8 cellular contexts compared by ENCODE assay signal in the genomic region with DNA sequence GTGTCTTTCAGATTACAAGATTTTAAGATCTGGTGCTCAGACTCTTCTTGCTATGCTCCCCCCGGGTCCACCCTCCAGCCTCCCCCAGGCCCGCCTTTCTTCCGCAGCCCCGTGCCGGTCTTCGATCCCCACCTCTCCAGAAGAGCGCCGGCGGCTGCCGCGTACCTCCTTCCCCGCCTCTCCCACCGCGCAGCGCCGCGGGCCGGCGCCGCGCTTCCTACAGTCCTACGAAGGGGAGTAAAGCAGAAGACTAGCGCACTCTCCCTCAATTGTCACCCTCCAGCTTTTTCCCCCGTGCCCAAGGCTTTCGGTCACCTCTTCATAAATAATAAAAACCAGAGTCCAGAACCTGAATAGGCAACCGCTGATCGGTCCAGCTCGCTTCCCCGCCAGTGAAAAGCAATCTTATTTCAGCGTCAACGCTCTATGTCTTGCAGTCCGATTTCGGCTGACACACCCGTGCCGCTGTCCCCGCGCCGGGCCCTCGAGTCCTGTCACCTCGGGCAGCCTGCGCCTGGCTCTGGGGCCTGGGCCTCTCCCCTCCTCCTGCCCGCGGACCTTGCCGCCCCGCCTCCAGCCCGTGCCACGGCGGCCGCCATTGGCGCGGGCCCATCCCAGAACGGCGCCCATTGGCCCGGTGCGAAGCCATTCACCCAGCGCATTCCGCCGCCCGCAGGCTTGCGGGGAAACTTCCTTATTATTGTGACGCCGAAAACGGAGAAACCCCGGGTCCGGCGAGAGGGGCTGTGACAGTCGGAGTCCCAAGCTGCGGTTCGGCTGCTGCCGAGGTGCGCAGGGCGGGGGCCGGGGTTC. TPM values are rescaled to one million over a fixed set of nuclear protein-coding genes. Genes with fewer than 3 reads are reported as not detected.
A peak's percentile ranks its signal among the peaks of the same experiment; 100 is the strongest.
DNase-seq lines count a peak whose midpoint lies in the region; ATAC-seq and TF ChIP-seq lines count a peak whose summit lies in the region.

A gene (plus strand): TSS at position 694 of the 813 bp plus-strand sequence. CDS start 13,344 bp downstream, outside the sequence.

- H3K4me3 ChIP-seq in spleen = peak within 1 kb of the TSS; percentile 87 to 99 (median 94)

- peaks cover 0 to 51% (median 28%) of the 10 kb centered on the region in 6 donors for H3K4me1 ChIP-seq in spleen

- H3K27ac ChIP-seq in caudate nucleus (ENCODE audit: low read depth, low read length) (peak within 1 kb of the TSS; percentile 91), spleen (peak within 1 kb of the TSS; percentile 91 to 99 (median 97))

- peak; percentile 95 for DNase-seq in AG08395 (ENCODE audit: low spot score)
- DNase-seq in NCI-H2227 treated with DMSO at 0.1 percent for 48 hours (lab: John Stamatoyannopoulos, UW) = peak; percentile 69
- peak; percentile 80 for DNase-seq in activated CD4-positive, CD25-positive, alpha-beta regulatory T cell treated with anti-CD3 and anti-CD28 coated beads, Interleukin-2, amount 50 U/mL, for 16 hours (ENCODE audit: low read depth, low spot score)
- peak; percentile 32 to 95 (median 88) for DNase-seq in caudate nucleus (lab: John Stamatoyannopoulos, UW)
- peak; percentile 92 for DNase-seq in inferior parietal cortex (ENCODE audit: extremely low spot score)
- DNase-seq in spleen = peak; percentile 97

- peak in 7 of 11 experiments; percentile 11 to 60 (median 33) for TF ChIP-seq CTCF in spleen (IDR thresholded peaks at IDR 0.05 in 8 of 11, conservative IDR thresholded peaks at IDR 0.05 in 3 of 11)

- H3K27me3 ChIP-seq in spleen (replicated peaks in 1 of 7) = no peaks in the 10 kb centered on the region

- intact Hi-C loops in spleen (cut with DNase I; ENCODE audit: low total_unique reads) = no loop called here

- TF ChIP-seq POLR2A in spleen (IDR thresholded peaks at IDR 0.05) = peak in 2 of 3 donors; percentile 6 to 39

- H3K36me3 ChIP-seq in spleen = peaks cover 0 to 18% (median 7%) of the 10 kb centered on the region in 6 donors

- no peaks in the 10 kb centered on the region for H3K9me3 ChIP-seq in spleen

- peak; percentile 96 for ATAC-seq in GM18873 (IDR thresholded peaks at IDR 0.05; ENCODE audit: low FRiP score, unreplicated experiment)
- peak; percentile 97 for ATAC-seq in HG03139 (IDR thresholded peaks at IDR 0.05; ENCODE audit: unreplicated experiment)

- 0 to 1% (median 0%) methylated on average over 55 to 73 of the region's 73 CpGs for WGBS in spleen, 5 donors

RNA-seq across cellular contexts. Expression of the gene that starts here (rescaled TPM):
- total RNA-seq in spleen = 10 to 100 TPM; 51.3 to 73.5 (median 69.5) TPM
- polyA plus RNA-seq in spleen = 1 to 10 TPM; 4.4 to 8.5 (median 5.8) TPM

Comparison
In these comparisons a context has a peak if more than half of its experiments do, and no peak if none do; other contexts are left out.
1. Peak in every context shown above with its lines: DNase-seq, ATAC-seq, H3K4me3 ChIP-seq and H3K27ac ChIP-seq.